8 cellular contexts compared by ENCODE assay signal in genomic region chr2:128347701-128348504, GRCh38. TPM values are rescaled to one million over a fixed set of nuclear protein-coding genes. Genes with fewer than 3 reads are reported as not detected.
A peak's percentile ranks its signal among the peaks of the same experiment; 100 is the strongest.
DNase-seq lines count a peak whose midpoint lies in the region; ATAC-seq and TF ChIP-seq lines count a peak whose summit lies in the region.

No MANE protein-coding gene starts in this region.

- H3K9me3 Mint-ChIP-seq in activated CD4-positive, alpha-beta T cell treated with anti-CD3 and anti-CD28 coated beads, Interleukin-2, amount 10 ng/mL, durations not matched to agents 24 days and 14 days: peaks cover 6% of the 10 kb centered on the region
- H3K9me3 Mint-ChIP-seq in activated T-cell treated with anti-CD3 and anti-CD28 coated beads, Interleukin-2, amount 50 U/mL, for 4 hours: peaks cover 9% of the 10 kb centered on the region
- peaks cover 2% of the 10 kb centered on the region for H3K9me3 Mint-ChIP-seq in Calu3 (ENCODE audit: low read depth, unreplicated experiment)

- peak overlapping the region in 1 of 2 experiments; percentile 92; a peak in 2 of 4 replicates for H3K27ac ChIP-seq in SK-N-SH (ENCODE audit: low read depth in 2 of 2, low read length in 1 of 2)
- H3K27ac ChIP-seq in parathyroid adenoma: peak overlapping the region; percentile 45

- H3K27me3 ChIP-seq in SK-N-SH (ENCODE audit: insufficient read depth) (no peaks in the 10 kb centered on the region), parathyroid adenoma (ENCODE audit: control insufficient read depth, insufficient read depth, low read length) (no peaks in the 10 kb centered on the region)

- 0 out of 2 replicates have a peak overlapping the region, but pooled peaks have one; percentile 17 for H3K4me2 ChIP-seq in SK-N-SH
- H3K4me2 ChIP-seq in parathyroid adenoma (ENCODE audit: low read length): peak overlapping the region; percentile 39

- H3K27ac Mint-ChIP-seq in activated CD4-positive, alpha-beta T cell treated with anti-CD3 and anti-CD28 coated beads, Interleukin-2, amount 10 ng/mL, durations not matched to agents 24 days and 14 days: no peak overlapping the region
- H3K27ac Mint-ChIP-seq in Calu3 (ENCODE audit: unreplicated experiment): no peak overlapping the region

- 50% methylated on average over 14 of the region's 16 CpGs for WGBS in SK-N-SH (ENCODE audit: low lambda C conversion rate)

- H3K9me2 ChIP-seq in SK-N-SH: no peaks in the 10 kb centered on the region

- H3K9me3 ChIP-seq in SK-N-SH (no peaks in the 10 kb centered on the region), parathyroid adenoma (ENCODE audit: control insufficient read depth, low read length) (no peaks in the 10 kb centered on the region)

- no peak overlapping the region for H3K4me3 Mint-ChIP-seq in activated CD4-positive, alpha-beta T cell treated with anti-CD3 and anti-CD28 coated beads, Interleukin-2, amount 10 ng/mL, durations not matched to agents 24 days and 14 days
- no peak overlapping the region for H3K4me3 Mint-ChIP-seq in activated T-cell treated with anti-CD3 and anti-CD28 coated beads, Interleukin-2, amount 50 U/mL, for 4 hours
- no peak overlapping the region for H3K4me3 Mint-ChIP-seq in Calu3 (ENCODE audit: low read depth, unreplicated experiment)

- H3K79me2 ChIP-seq in SK-N-SH (ENCODE audit: insufficient read depth) (no peaks in the 10 kb centered on the region), parathyroid adenoma (no peaks in the 10 kb centered on the region)

- BruUV-seq in Calu3 (replicated peaks; lab: Mats Ljungman, UMichigan): no TSS peak

- H3K4me1 ChIP-seq in SK-N-SH (ENCODE audit: control insufficient read depth in 1 of 2, insufficient read depth in 2 of 2, low read depth in 1 of 2, low read length in 1 of 2) (peaks cover 9 to 25% of the 10 kb centered on the region in 2 experiments; a peak in 2 of 4 replicates), parathyroid adenoma (peaks cover 5% of the 10 kb centered on the region)

- TF ChIP-seq CTCF in SK-N-SH (IDR thresholded peaks at IDR 0.05) (no peak), parathyroid adenoma (IDR thresholded peaks at IDR 0.05) (no peak), Calu3 (IDR thresholded peaks at IDR 0.05; ENCODE audit: unreplicated experiment) (no peak)

- TF ChIP-seq EP300 in SK-N-SH (IDR thresholded peaks at IDR 0.05; ENCODE audit: borderline replicate concordance in 1 of 2, low read depth in 1 of 2, low read length in 1 of 2): 0 out of 4 replicates have a peak, but pooled peaks of 1 of the 2 experiments have one; percentile 24

- peak; percentile 75 for DNase-seq in COR-L47 (lab: John Stamatoyannopoulos, UW)
- DNase-seq in SK-N-SH: peak; percentile 85
- peak; percentile 74 for DNase-seq in globus pallidus (ENCODE audit: low spot score)
- DNase-seq in activated CD4-positive, alpha-beta T cell treated with anti-CD3 and anti-CD28 coated beads, Interleukin-2, amount 10 ng/mL, durations not matched to agents 24 days and 14 days: no peak
- DNase-seq in activated T-cell treated with anti-CD3 and anti-CD28 coated beads, Interleukin-2, amount 50 U/mL, for 4 hours: no peak
- no peak for DNase-seq in Calu3

- H3K4me3 ChIP-seq in SK-N-SH (ENCODE audit: low read depth in 2 of 2, low read length in 1 of 2) (no peak overlapping the region), parathyroid adenoma (ENCODE audit: low read depth, low read length) (no peak overlapping the region)

- CTCF ChIA-PET in SK-N-SH (lab: Yijun Ruan, JAX) (interaction anchor here (0.7 to 1.2 kb wide), 4 partner anchors 9 to 96 kb away, joined by 3 to 5 read pairs (median 4); no protein-coding TSS in a partner anchor), Calu3 (lab: Charles Lee) (no interaction called here)

- TF ChIP-seq RAD21 in SK-N-SH (IDR thresholded peaks at IDR 0.05; ENCODE audit: low read length): peak; percentile 20; the same call in 1 of the 2 replicates

- H3K27me3 Mint-ChIP-seq in activated CD4-positive, alpha-beta T cell treated with anti-CD3 and anti-CD28 coated beads, Interleukin-2, amount 10 ng/mL, durations not matched to agents 24 days and 14 days: no peaks in the 10 kb centered on the region
- H3K27me3 Mint-ChIP-seq in activated T-cell treated with anti-CD3 and anti-CD28 coated beads, Interleukin-2, amount 50 U/mL, for 4 hours (ENCODE audit: low read depth): peaks cover 6% of the 10 kb centered on the region
- H3K27me3 Mint-ChIP-seq in Calu3 (ENCODE audit: unreplicated experiment): peaks cover 8% of the 10 kb centered on the region

- no peaks in the 10 kb centered on the region for H4K20me1 ChIP-seq in SK-N-SH (ENCODE audit: insufficient read depth)

- H2AFZ ChIP-seq in SK-N-SH (ENCODE audit: low read depth) (peak overlapping the region; percentile 72; the same call in 1 of the 2 replicates), parathyroid adenoma (peak overlapping the region; percentile 64)

- no peak overlapping the region for H3K9ac ChIP-seq in SK-N-SH
- H3K9ac ChIP-seq in parathyroid adenoma: no peak overlapping the region

- POLR2A ChIA-PET in SK-N-SH (lab: Yijun Ruan, JAX): interaction anchor here (0.6 to 1.3 kb wide), 4 partner anchors 14 to 102 kb away, joined by 3 to 6 read pairs (median 4); no protein-coding TSS in a partner anchor

- no peaks in the 10 kb centered on the region for H3K36me3 Mint-ChIP-seq in activated CD4-positive, alpha-beta T cell treated with anti-CD3 and anti-CD28 coated beads, Interleukin-2, amount 10 ng/mL, durations not matched to agents 24 days and 14 days (ENCODE audit: low read depth)
- H3K36me3 Mint-ChIP-seq in activated T-cell treated with anti-CD3 and anti-CD28 coated beads, Interleukin-2, amount 50 U/mL, for 4 hours (ENCODE audit: insufficient read depth): no peaks in the 10 kb centered on the region
- no peaks in the 10 kb centered on the region for H3K36me3 Mint-ChIP-seq in Calu3 (ENCODE audit: insufficient read depth, unreplicated experiment)

- H3K36me3 ChIP-seq in SK-N-SH (replicated peaks in 1 of 2; ENCODE audit: control insufficient read depth in 1 of 2, insufficient read depth in 2 of 2, low read length in 1 of 2) (no peaks in the 10 kb centered on the region), parathyroid adenoma (ENCODE audit: control insufficient read depth, insufficient read depth, low read length) (no peaks in the 10 kb centered on the region)

- ATAC-seq in activated T-cell treated with anti-CD3 and anti-CD28 coated beads, Interleukin-2, amount 50 U/mL, for 4 hours: no peak
- ATAC-seq in GM21447 (IDR thresholded peaks at IDR 0.05; ENCODE audit: unreplicated experiment): no peak

- H3K4me1 Mint-ChIP-seq in activated CD4-positive, alpha-beta T cell treated with anti-CD3 and anti-CD28 coated beads, Interleukin-2, amount 10 ng/mL, durations not matched to agents 24 days and 14 days: no peaks in the 10 kb centered on the region
- H3K4me1 Mint-ChIP-seq in activated T-cell treated with anti-CD3 and anti-CD28 coated beads, Interleukin-2, amount 50 U/mL, for 4 hours (ENCODE audit: low read depth): no peaks in the 10 kb centered on the region
- no peaks in the 10 kb centered on the region for H3K4me1 Mint-ChIP-seq in Calu3 (ENCODE audit: low read depth, unreplicated experiment)

- no peaks in the 10 kb centered on the region for H3F3A ChIP-seq in SK-N-SH (replicated peaks; ENCODE audit: insufficient read depth)

- intact Hi-C loops in activated CD4-positive, alpha-beta T cell treated with anti-CD3 and anti-CD28 coated beads, Interleukin-2, amount 10 ng/mL, durations not matched to agents 24 days and 14 days (cut with micrococcal nuclease): no loop called here
- intact Hi-C loops in Calu3 (cut with micrococcal nuclease; ENCODE audit: unreplicated experiment): no loop called here

TF ChIP-seq in SK-N-SH, 30 proteins besides CTCF, POLR2A, EP300 and RAD21 (continues in another document):
- TF ChIP-seq FOXJ3 (CRISPR knock-in tag; IDR thresholded peaks at IDR 0.05): 0 out of 2 replicates have a peak, but pooled peaks have one; percentile 14
- TF ChIP-seq REST (IDR thresholded peaks at IDR 0.05; ENCODE audit: low read depth, low read length): no peak
- TF ChIP-seq NFIC (IDR thresholded peaks at IDR 0.05; ENCODE audit: borderline replicate concordance): peak; percentile 5; the same call in 1 of the 2 replicates
- TF ChIP-seq RXRA (IDR thresholded peaks at IDR 0.05; ENCODE audit: borderline replicate concordance, low read depth): no peak
- TF ChIP-seq GATA2 (CRISPR knock-in tag; IDR thresholded peaks at IDR 0.05): no peak

RNA-seq across cellular contexts. Expression of gene HS6ST1, which starts 29.2 kb away (rescaled TPM):
- polyA plus RNA-seq in SK-N-SH (2012; rRNA removed): 5.2 and 5.9 TPM in 2 replicates
- polyA plus RNA-seq in SK-N-SH (2012; cell fraction: cytosol; rRNA removed): 2.9 and 4.9 TPM in 2 replicates
- polyA plus RNA-seq in SK-N-SH (2012; cell fraction: nucleus; rRNA removed): 3.4 and 3.8 TPM in 2 replicates
- 20.1 and 22.0 TPM in 2 replicates for total RNA-seq in activated CD4-positive, alpha-beta T cell treated with anti-CD3 and anti-CD28 coated beads, Interleukin-2, amount 10 ng/mL, durations not matched to agents 24 days and 14 days
- total RNA-seq in activated T-cell treated with anti-CD3 and anti-CD28 coated beads, Interleukin-2, amount 50 U/mL, for 4 hours: 10 to 100 TPM; 23.9 to 32.3 (median 28.2) TPM
- total RNA-seq in Calu3 (2022): 27.6 and 34.6 TPM in 2 replicates

Comparison
In these comparisons a context has a peak if more than half of its experiments do, and no peak if none do; other contexts are left out.
1. DNase-seq: peak in COR-L47 (single experiment), SK-N-SH (single experiment) and globus pallidus (single experiment); none in activated CD4-positive, alpha-beta T cell treated with anti-CD3 and anti-CD28 coated beads, Interleukin-2, amount 10 ng/mL, durations not matched to agents 24 days and 14 days (single experiment), activated T-cell treated with anti-CD3 and anti-CD28 coated beads, Interleukin-2, amount 50 U/mL, for 4 hours (single experiment) and Calu3 (single experiment).